In the genomic region with DNA sequence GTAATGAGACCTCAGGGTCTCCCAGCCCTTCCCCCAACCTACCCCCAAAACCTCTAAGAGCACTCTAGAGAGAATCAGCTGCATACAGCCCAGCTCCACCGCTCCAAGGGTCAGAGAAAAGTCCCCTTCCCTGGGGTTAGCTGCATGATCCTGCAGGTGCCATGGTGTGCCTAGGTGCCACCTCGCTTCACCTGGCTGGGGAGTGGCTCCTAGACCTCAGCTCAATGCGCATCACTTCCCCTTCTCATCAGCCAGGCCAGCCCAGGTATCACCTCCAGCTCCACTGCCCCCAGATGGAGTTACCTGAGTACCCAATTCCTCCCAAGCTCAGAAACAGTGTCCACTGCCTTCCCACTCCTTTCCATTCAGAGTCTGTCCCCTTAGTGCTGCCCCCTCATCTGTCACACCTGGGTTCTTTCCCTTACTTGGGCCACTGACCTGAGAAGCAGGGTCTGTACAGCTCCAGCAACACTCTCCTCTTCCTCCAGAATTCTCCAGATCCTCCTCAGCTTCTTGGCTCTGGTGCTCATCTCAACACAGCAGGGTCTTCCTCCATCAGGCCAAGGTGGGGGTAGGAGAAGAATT, we compare ENCODE assay signal across 9 cellular contexts. TPM values are rescaled to one million over a fixed set of nuclear protein-coding genes. Genes with fewer than 3 reads are reported as not detected.
DNase-seq lines count a peak whose midpoint lies in the region; ATAC-seq and TF ChIP-seq lines count a peak whose summit lies in the region.
"Had no signal": no experiment of that assay in that cellular context is flagged by ENCODE, and none has a peak within 500 bp of the region (broad histone marks: within the 10 kb centered on the region; RNA-seq: fewer than 3 reads in every experiment).

No MANE protein-coding gene starts in this region.

- in situ Hi-C loops in Panc1 (cut with HindIII; ENCODE audit: low pct_unique_long_range_greater_than_20kb, low sequenced_read_pairs), result no loop called here

- peaks cover 4% of the 10 kb centered on the region for H3K9me3 Mint-ChIP-seq in glutamatergic neuron (ENCODE audit: unreplicated experiment)
- H3K9me3 Mint-ChIP-seq in stimulated activated effector memory CD8-positive, alpha-beta T cell treated with anti-CD3 and anti-CD28 coated beads, Interleukin-12 subunit alpha, Interleukin-12 subunit beta, amount 100 ng/mL, for 72 hours, result no peaks in the 10 kb centered on the region

- H3K4me2 ChIP-seq in SK-N-SH, result 0 out of 2 replicates have a peak overlapping the region, but pooled peaks have one; percentile 80

- peak overlapping the region; percentile 23 for H3K4me3 Mint-ChIP-seq in glutamatergic neuron (ENCODE audit: unreplicated experiment)
- H3K4me3 Mint-ChIP-seq in stimulated activated effector memory CD8-positive, alpha-beta T cell treated with anti-CD3 and anti-CD28 coated beads, Interleukin-12 subunit alpha, Interleukin-12 subunit beta, amount 100 ng/mL, for 72 hours, result peak overlapping the region; percentile 89

- H3K9me3 ChIP-seq in SK-N-SH (no peaks in the 10 kb centered on the region), Panc1 (ENCODE audit: control insufficient read depth, insufficient read depth, low read depth, low read length) (no peaks in the 10 kb centered on the region)

- POLR2A ChIA-PET in SK-N-SH (lab: Yijun Ruan, JAX) (interaction anchor here (1.3 to 2.2 kb wide), 2 partner anchors 67 to 76 kb away, joined by 4 to 5 read pairs; no protein-coding TSS in a partner anchor), Panc1 (lab: Charles Lee) (interaction anchor here (0.6 kb wide), 3 partner anchors 85 to 381 kb away, joined by 3 to 7 read pairs (median 4); no protein-coding TSS in a partner anchor)

- 100% methylated on average over 2 of the region's 3 CpGs for WGBS in SK-N-SH (ENCODE audit: low lambda C conversion rate)

- TF ChIP-seq EP300 in SK-N-SH (IDR thresholded peaks at IDR 0.05; ENCODE audit: borderline replicate concordance in 1 of 2, low read depth in 1 of 2, low read length in 1 of 2), result no peak

- no TSS peak for BruUV-seq in Panc1 (replicated peaks; lab: Mats Ljungman, UMichigan)

- intact Hi-C loops in Panc1 (cut with micrococcal nuclease; ENCODE audit: unreplicated experiment), result loop anchor here (5.0 kb wide), 1 partner anchor 65 kb away; no protein-coding TSS in a partner anchor

- ATAC-seq in SK-N-SH treated with all-trans-retinoic acid at 6 μM for 48 hours, result no peak
- no peak for ATAC-seq in Panc1
- no peak for ATAC-seq in stimulated activated effector memory CD8-positive, alpha-beta T cell treated with anti-CD3 and anti-CD28 coated beads, Interleukin-12 subunit alpha, Interleukin-12 subunit beta, amount 100 ng/mL, for 72 hours

- no peak for DNase-seq in SK-N-SH
- DNase-seq in Panc1 (ENCODE audit: low read depth, low spot score), result no peak
- no peak for DNase-seq in glutamatergic neuron
- no peak for DNase-seq in stimulated activated effector memory CD8-positive, alpha-beta T cell treated with anti-CD3 and anti-CD28 coated beads, Interleukin-12 subunit alpha, Interleukin-12 subunit beta, amount 100 ng/mL, for 72 hours (ENCODE audit: low spot score in 2 of 2)
- DNase-seq in GM03348 (ENCODE audit: low spot score), result no peak
- DNase-seq in putamen (ENCODE audit: low spot score), result no peak
- DNase-seq in activated effector memory CD4-positive, alpha-beta T cell treated with Interleukin-2 at 50 U/mL for 16 hours, result no peak
- DNase-seq: amniotic stem cell had no signal

- no peak overlapping the region for H3K4me3 ChIP-seq in SK-N-SH (ENCODE audit: low read depth in 2 of 2, low read length in 1 of 2)
- H3K4me3 ChIP-seq in Panc1 (ENCODE audit: low read depth in 2 of 2, low read length in 2 of 2), result peak overlapping the region in 1 of 2 experiments; percentile 71; a peak in 2 of 4 replicates

- CTCF ChIA-PET in SK-N-SH (lab: Yijun Ruan, JAX), result interaction anchor here (0.6 to 4.7 kb wide), 19 partner anchors 10 to 386 kb away, joined by 3 to 198 read pairs (median 5); a partner anchor contains a TSS
- CTCF ChIA-PET in Panc1 (lab: Charles Lee), result interaction anchor here (0.6 to 2.4 kb wide), 4 partner anchors 10 to 185 kb away, joined by 3 to 25 read pairs (median 4); no protein-coding TSS in a partner anchor

- 0 out of 2 replicates have a peak overlapping the region, but pooled peaks have one; percentile 19 for H3K9ac ChIP-seq in SK-N-SH

- H3K36me3 Mint-ChIP-seq in glutamatergic neuron (ENCODE audit: unreplicated experiment), result no peaks in the 10 kb centered on the region
- H3K36me3 Mint-ChIP-seq in stimulated activated effector memory CD8-positive, alpha-beta T cell treated with anti-CD3 and anti-CD28 coated beads, Interleukin-12 subunit alpha, Interleukin-12 subunit beta, amount 100 ng/mL, for 72 hours, result peaks cover 8% of the 10 kb centered on the region

- H3K36me3 ChIP-seq in SK-N-SH (replicated peaks in 1 of 2; ENCODE audit: control insufficient read depth in 1 of 2, insufficient read depth in 2 of 2, low read length in 1 of 2) (no peaks in the 10 kb centered on the region), Panc1 (ENCODE audit: control insufficient read depth, insufficient read depth, low read length) (no peaks in the 10 kb centered on the region)

- H3K9me2 ChIP-seq in SK-N-SH, result no peaks in the 10 kb centered on the region

- H3K27me3 ChIP-seq in SK-N-SH (ENCODE audit: insufficient read depth) (no peaks in the 10 kb centered on the region), Panc1 (ENCODE audit: control insufficient read depth, insufficient read depth, low read length) (no peaks in the 10 kb centered on the region)

- H3K27ac ChIP-seq in SK-N-SH (ENCODE audit: low read depth in 2 of 2, low read length in 1 of 2) (peak overlapping the region in 1 of 2 experiments; percentile 75; a peak in 1 of 4 replicates), Panc1 (ENCODE audit: low read length) (peak overlapping the region; percentile 99)

- TF ChIP-seq CTCF in SK-N-SH (IDR thresholded peaks at IDR 0.05), result no peak
- TF ChIP-seq CTCF in Panc1 (IDR thresholded peaks at IDR 0.05), result no peak
- TF ChIP-seq CTCF in glutamatergic neuron (IDR thresholded peaks at IDR 0.05; ENCODE audit: partially characterized antibody, unreplicated experiment), result no peak

- no peaks in the 10 kb centered on the region for H3K79me2 ChIP-seq in SK-N-SH (ENCODE audit: insufficient read depth)

- H3F3A ChIP-seq in SK-N-SH (replicated peaks; ENCODE audit: insufficient read depth), result no peaks in the 10 kb centered on the region

- H3K27ac Mint-ChIP-seq in glutamatergic neuron (ENCODE audit: unreplicated experiment), result no peak overlapping the region
- H3K27ac Mint-ChIP-seq in stimulated activated effector memory CD8-positive, alpha-beta T cell treated with anti-CD3 and anti-CD28 coated beads, Interleukin-12 subunit alpha, Interleukin-12 subunit beta, amount 100 ng/mL, for 72 hours, result peak overlapping the region; percentile 94

- H4K20me1 ChIP-seq in SK-N-SH (ENCODE audit: insufficient read depth), result no peaks in the 10 kb centered on the region

- TF ChIP-seq RAD21 in SK-N-SH (IDR thresholded peaks at IDR 0.05; ENCODE audit: low read length), result no peak

- peaks cover 4% of the 10 kb centered on the region for H3K27me3 Mint-ChIP-seq in glutamatergic neuron (ENCODE audit: unreplicated experiment)

- H2AFZ ChIP-seq in SK-N-SH (ENCODE audit: low read depth), result peak overlapping the region; percentile 69; the same call in 1 of the 2 replicates

- H3K4me1 ChIP-seq in SK-N-SH (ENCODE audit: control insufficient read depth in 1 of 2, insufficient read depth in 2 of 2, low read depth in 1 of 2, low read length in 1 of 2), result peaks cover 9 to 26% of the 10 kb centered on the region in 2 experiments; a peak in 2 of 4 replicates
- H3K4me1 ChIP-seq in Panc1 (ENCODE audit: control insufficient read depth, insufficient read depth, low read length), result peaks cover 15% of the 10 kb centered on the region

- peaks cover 11% of the 10 kb centered on the region for H3K4me1 Mint-ChIP-seq in glutamatergic neuron (ENCODE audit: low read depth, unreplicated experiment)
- peaks cover 37% of the 10 kb centered on the region for H3K4me1 Mint-ChIP-seq in stimulated activated effector memory CD8-positive, alpha-beta T cell treated with anti-CD3 and anti-CD28 coated beads, Interleukin-12 subunit alpha, Interleukin-12 subunit beta, amount 100 ng/mL, for 72 hours

TF ChIP-seq in SK-N-SH, 30 proteins besides CTCF, POLR2A, EP300 and RAD21:
- TF ChIP-seq FOXM1 (IDR thresholded peaks at IDR 0.05; ENCODE audit: low read depth), result no peak
- TF ChIP-seq TEAD4 (IDR thresholded peaks at IDR 0.05; ENCODE audit: borderline replicate concordance, insufficient read depth), result no peak
- TF ChIP-seq CHD2 (IDR thresholded peaks at IDR 0.05; ENCODE audit: low read length, partially characterized antibody), result no peak
- TF ChIP-seq RCOR1 (IDR thresholded peaks at IDR 0.05; ENCODE audit: low read length), result no peak
- TF ChIP-seq NFIC (IDR thresholded peaks at IDR 0.05; ENCODE audit: borderline replicate concordance), result no peak

RNA-seq across cellular contexts. Expression of a gene that starts 1.3 kb away (rescaled TPM):
- 42.2 and 47.7 TPM in 2 replicates for polyA plus RNA-seq in SK-N-SH (2012; rRNA removed)
- 20.7 and 30.1 TPM in 2 replicates for polyA plus RNA-seq in SK-N-SH (2012; cell fraction: cytosol; rRNA removed)
- polyA plus RNA-seq in SK-N-SH (2012; cell fraction: nucleus; rRNA removed), result 23.7 and 25.6 TPM in 2 replicates
- total RNA-seq in Panc1 (2021; ENCODE audit: unreplicated experiment), result 32.1 TPM
- polyA plus RNA-seq in Panc1 (2012; ENCODE audit: insufficient read length), result 64.9 TPM
- 13.5 TPM for total RNA-seq in glutamatergic neuron (ENCODE audit: unreplicated experiment)

RNA-seq across cellular contexts. Expression of a gene that starts 21.7 kb away (rescaled TPM):
- 26.9 and 29.4 TPM in 2 replicates for polyA plus RNA-seq in SK-N-SH (2012; rRNA removed)
- 3.8 and 6.1 TPM in 2 replicates for polyA plus RNA-seq in SK-N-SH (2012; cell fraction: cytosol; rRNA removed)
- polyA plus RNA-seq in SK-N-SH (2012; cell fraction: nucleus; rRNA removed), result 205 and 218 TPM in 2 replicates
- total RNA-seq in Panc1 (2021; ENCODE audit: unreplicated experiment) (14.6 TPM), glutamatergic neuron (ENCODE audit: unreplicated experiment) (6.9 TPM)
- 15.3 TPM for polyA plus RNA-seq in Panc1 (2012; ENCODE audit: insufficient read length)

RNA-seq across cellular contexts. Expression of a gene that starts 40.3 kb away (rescaled TPM):
- 43.4 and 56.6 TPM in 2 replicates for polyA plus RNA-seq in SK-N-SH (2012; rRNA removed)
- 21.6 and 37.3 TPM in 2 replicates for polyA plus RNA-seq in SK-N-SH (2012; cell fraction: cytosol; rRNA removed)
- polyA plus RNA-seq in SK-N-SH (2012; cell fraction: nucleus; rRNA removed), result 118 and 136 TPM in 2 replicates
- 73.6 TPM for total RNA-seq in Panc1 (2021; ENCODE audit: unreplicated experiment)
- polyA plus RNA-seq in Panc1 (2012; ENCODE audit: insufficient read length), result 108 TPM
- total RNA-seq in glutamatergic neuron (ENCODE audit: unreplicated experiment), result 20.5 TPM
